ENCODE assay signal across 13 cellular contexts in genomic region chr5:135030123-135030517, GRCh38. TPM values are rescaled to one million over a fixed set of nuclear protein-coding genes. Genes with fewer than 3 reads are reported as not detected.
DNase-seq lines count a peak whose midpoint lies in the region; ATAC-seq and TF ChIP-seq lines count a peak whose summit lies in the region.
"Had no signal": no experiment of that assay in that cellular context is flagged by ENCODE, and none has a peak within 500 bp of the region (broad histone marks: within the 10 kb centered on the region; RNA-seq: fewer than 3 reads in every experiment).

No MANE protein-coding gene starts in this region.

- peak overlapping the region; percentile 98 for H3K4me2 ChIP-seq in smooth muscle cell

- H3K4me1 Mint-ChIP-seq in T-helper 1 cell treated with Interleukin-12 subunit alpha and Interleukin-12 subunit beta and Interleukin-4 antibody, amounts not matched to agents 30 μg/mL and 1 μg/mL, for 36 hours (ENCODE audit: low read depth) = peaks cover 31% of the 10 kb centered on the region

- peak overlapping the region; percentile 34 for H3K4me3 Mint-ChIP-seq in T-helper 1 cell treated with Interleukin-12 subunit alpha and Interleukin-12 subunit beta and Interleukin-4 antibody, amounts not matched to agents 30 μg/mL and 1 μg/mL, for 36 hours
- H3K4me3 Mint-ChIP-seq: activated naive CD4-positive, alpha-beta T cell treated with anti-CD3 and anti-CD28 coated beads, Interleukin-2, amount 50 U/mL, for 24 hours; neural crest cell had no signal

- H3K27ac ChIP-seq in WERI-Rb-1 = peak overlapping the region; percentile 91
- H3K27ac ChIP-seq in esophagus squamous epithelium = peak overlapping the region; percentile 96 to 99 (median 98)
- H3K27ac ChIP-seq in smooth muscle cell (ENCODE audit: low read depth) = peak overlapping the region; percentile 84
- no peak overlapping the region for H3K27ac ChIP-seq in upper lobe of left lung

- H3K27me3 Mint-ChIP-seq in T-helper 1 cell treated with Interleukin-12 subunit alpha and Interleukin-12 subunit beta and Interleukin-4 antibody, amounts not matched to agents 30 μg/mL and 1 μg/mL, for 36 hours (ENCODE audit: low read depth) = peaks cover 83% of the 10 kb centered on the region

- no peak overlapping the region for H2AFZ ChIP-seq in smooth muscle cell (ENCODE audit: low read depth)

- no peak overlapping the region for H3K27ac Mint-ChIP-seq in T-helper 1 cell treated with Interleukin-12 subunit alpha and Interleukin-12 subunit beta and Interleukin-4 antibody, amounts not matched to agents 30 μg/mL and 1 μg/mL, for 36 hours

- intact Hi-C loops in esophagus squamous epithelium (cut with DNase I) = loop anchor here (10.0 kb wide), 1 partner anchor 105 kb away; no protein-coding TSS in a partner anchor

- WGBS in esophagus squamous epithelium, 2 donors = 14 to 16% methylated on average over 3 of the region's 4 CpGs
- WGBS in smooth muscle cell (ENCODE audit: low lambda C conversion rate) = 21% methylated on average over 4 of the region's 4 CpGs
- 16 to 23% methylated on average over 4 of the region's 4 CpGs for WGBS in upper lobe of left lung, 2 donors

- H3K36me3 ChIP-seq in WERI-Rb-1 (peaks cover 50% of the 10 kb centered on the region), esophagus squamous epithelium (peaks cover 0 to 57% (median 40%) of the 10 kb centered on the region in 3 donors), smooth muscle cell (ENCODE audit: low read depth) (no peaks in the 10 kb centered on the region), upper lobe of left lung (no peaks in the 10 kb centered on the region)

- ATAC-seq in upper lobe of left lung (ENCODE audit: low FRiP score in 2 of 2) = no peak

- no peak overlapping the region for H3K4me3 ChIP-seq in WERI-Rb-1 (ENCODE audit: low read depth, low read length)
- peak overlapping the region; percentile 79 to 92 (median 88) for H3K4me3 ChIP-seq in esophagus squamous epithelium
- peak overlapping the region; percentile 88 for H3K4me3 ChIP-seq in smooth muscle cell
- H3K4me3 ChIP-seq in upper lobe of left lung = peak overlapping the region in 1 of 4 donors; percentile 46

- DNase-seq in T-helper 1 cell (no peak), WERI-Rb-1 (peak; percentile 91), esophagus squamous epithelium (lab: John Stamatoyannopoulos, UW) (no peak), smooth muscle cell (lab: John Stamatoyannopoulos, UW; ENCODE audit: unreplicated experiment) (no peak), upper lobe of left lung (no peak), T-helper 2 cell (no peak), NCI-H345 treated with DMSO at 0.1 percent for 48 hours (lab: John Stamatoyannopoulos, UW; ENCODE audit: unreplicated experiment) (no peak)
- DNase-seq: 8988T; activated CD4-positive, alpha-beta T cell treated with anti-CD3 and anti-CD28 coated beads, Interleukin-2, amount 50 U/mL, for 1 hour; SHP77 treated with DMSO at 0.1 percent for 48 hours had no signal

- H3K9me3 ChIP-seq in WERI-Rb-1 (ENCODE audit: severe bottlenecking) = no peaks in the 10 kb centered on the region
- H3K9me3 ChIP-seq in esophagus squamous epithelium = no peaks in the 10 kb centered on the region
- H3K9me3 ChIP-seq in smooth muscle cell (replicated peaks; ENCODE audit: low read depth) = no peaks in the 10 kb centered on the region
- no peaks in the 10 kb centered on the region for H3K9me3 ChIP-seq in upper lobe of left lung

- peaks cover 93% of the 10 kb centered on the region for H3K79me2 ChIP-seq in smooth muscle cell (ENCODE audit: low read depth)

- H3K27me3 ChIP-seq in WERI-Rb-1 (ENCODE audit: insufficient read depth, low read depth, severe bottlenecking) (no peaks in the 10 kb centered on the region), esophagus squamous epithelium (peaks cover 0 to 89% (median 2%) of the 10 kb centered on the region in 4 donors), smooth muscle cell (ENCODE audit: low read depth) (peaks cover 18% of the 10 kb centered on the region), upper lobe of left lung (peaks cover 0 to 81% (median 61%) of the 10 kb centered on the region in 4 donors)

- no peak for TF ChIP-seq EP300 in upper lobe of left lung (IDR thresholded peaks at IDR 0.05)

- no peak for TF ChIP-seq POLR2A in esophagus squamous epithelium (IDR thresholded peaks at IDR 0.05)
- no peak for TF ChIP-seq POLR2A in upper lobe of left lung (IDR thresholded peaks at IDR 0.05)

- TF ChIP-seq CTCF in WERI-Rb-1 (IDR thresholded peaks at IDR 0.05; ENCODE audit: low read depth, low read length) (no peak), esophagus squamous epithelium (IDR thresholded peaks at IDR 0.05) (no peak), smooth muscle cell (IDR thresholded peaks at IDR 0.05; ENCODE audit: borderline replicate concordance, insufficient read depth, poor library complexity, severe bottlenecking) (no peak), upper lobe of left lung (IDR thresholded peaks at IDR 0.05) (no peak)

- H3K9me3 Mint-ChIP-seq in T-helper 1 cell treated with Interleukin-12 subunit alpha and Interleukin-12 subunit beta and Interleukin-4 antibody, amounts not matched to agents 30 μg/mL and 1 μg/mL, for 36 hours = no peaks in the 10 kb centered on the region
- H3K9me3 Mint-ChIP-seq: neural crest cell had no signal

- H4K20me1 ChIP-seq in smooth muscle cell (ENCODE audit: low read depth) = peaks cover 68% of the 10 kb centered on the region

- H3F3A ChIP-seq in smooth muscle cell (ENCODE audit: low read depth) = peaks cover 17% of the 10 kb centered on the region

- peaks cover 16% of the 10 kb centered on the region for H3K36me3 Mint-ChIP-seq in T-helper 1 cell treated with Interleukin-12 subunit alpha and Interleukin-12 subunit beta and Interleukin-4 antibody, amounts not matched to agents 30 μg/mL and 1 μg/mL, for 36 hours (ENCODE audit: low read depth)

- peak overlapping the region; percentile 86 for H3K9ac ChIP-seq in smooth muscle cell (ENCODE audit: low read depth)

- H3K4me1 ChIP-seq in esophagus squamous epithelium = peaks cover 23 to 75% (median 26%) of the 10 kb centered on the region in 3 donors
- peaks cover 28% of the 10 kb centered on the region for H3K4me1 ChIP-seq in smooth muscle cell (ENCODE audit: low read depth)
- H3K4me1 ChIP-seq in upper lobe of left lung = peaks cover 34 to 64% (median 37%) of the 10 kb centered on the region in 4 donors

RNA-seq across cellular contexts. Expression of gene PITX1, which starts 3.9 kb away (rescaled TPM):
- total RNA-seq in esophagus squamous epithelium (1,000 to 10,000 TPM in 1 of 4 donors, 100 to 1,000 TPM in 3; 571 to 1,232 (median 680) TPM), smooth muscle cell (122 and 161 TPM in 2 replicates), upper lobe of left lung (10 to 100 TPM in 1 of 6 donors, 1 to 10 TPM in 1, under 1 TPM in 2, not detected in 2; 0.23 to 11.0 (median 1.0) TPM)
- 418 and 473 TPM in 2 replicates for polyA plus RNA-seq in smooth muscle cell
- total RNA-seq: neural crest cell had no signal

Comparison
In these comparisons a context has a peak if more than half of its experiments do, and no peak if none do; other contexts are left out.
1. H3K27ac ChIP-seq: peak in WERI-Rb-1 (single experiment), esophagus squamous epithelium (4 of 4) and smooth muscle cell (single experiment); none in upper lobe of left lung (0 of 4).
2. RNA of gene PITX1, which starts 3.9 kb away (total RNA-seq): 571 to 1,232 TPM in esophagus squamous epithelium and 122 to 161 TPM in smooth muscle cell; 0.23 to 11.0 TPM in upper lobe of left lung; every median in the first group is over 10 times any median in the second.